ENCODE assay signal across 14 cellular contexts in the genomic region with DNA sequence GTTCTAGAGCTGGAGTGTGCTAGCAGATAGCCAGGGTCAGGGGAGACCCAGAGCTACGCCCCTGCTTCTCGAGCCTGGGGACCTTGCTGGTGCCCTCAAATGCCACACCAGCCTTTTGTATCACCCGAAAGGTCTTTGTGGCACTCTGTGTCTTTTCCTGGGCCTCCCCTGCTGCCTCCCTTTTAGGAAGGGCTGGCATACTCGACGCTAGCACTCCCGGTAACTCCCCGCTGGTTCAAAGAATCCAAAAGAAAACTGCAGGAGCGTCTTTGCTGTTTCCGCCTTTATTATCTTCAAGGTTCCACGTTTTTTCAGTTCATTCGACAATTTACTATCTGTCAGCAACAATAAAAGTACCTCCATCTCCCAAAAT. TPM values are rescaled to one million over a fixed set of nuclear protein-coding genes. Genes with fewer than 3 reads are reported as not detected.
DNase-seq lines count a peak whose midpoint lies in the region; TF ChIP-seq lines count a peak whose summit lies in the region.
"Had no signal": no experiment of that assay in that cellular context is flagged by ENCODE, and none has a peak within 500 bp of the region (broad histone marks: within the 10 kb centered on the region; RNA-seq: fewer than 3 reads in every experiment).

No MANE protein-coding gene starts in this region.

- H3K27ac Mint-ChIP-seq in brain, result peak overlapping the region; percentile 25 to 94 (median 84)
- H3K27ac Mint-ChIP-seq: activated CD8-positive, alpha-beta T cell treated with anti-CD3 and anti-CD28 coated beads, Interleukin-2, amount 10 ng/mL, durations not matched to agents 7 days and 5 days; activated naive CD8-positive, alpha-beta T cell; CD8-positive, alpha-beta T cell had no signal

- no peak for TF ChIP-seq CTCF in brain (conservative IDR thresholded peaks at IDR 0.05)

- H4K20me1 ChIP-seq in GM23248 (ENCODE audit: insufficient read depth), result peaks cover 29% of the 10 kb centered on the region; the same call in 1 of the 2 replicates

- no peaks in the 10 kb centered on the region; the same call in 1 of the 2 replicates for H3F3A ChIP-seq in GM23248 (ENCODE audit: insufficient read depth)

- H3K79me2 ChIP-seq in GM23248 (ENCODE audit: insufficient read depth), result peaks cover 100% of the 10 kb centered on the region

- H3K36me3 Mint-ChIP-seq in brain, result peaks cover 57% of the 10 kb centered on the region
- H3K36me3 Mint-ChIP-seq: activated naive CD8-positive, alpha-beta T cell; CD8-positive, alpha-beta T cell had no signal

- WGBS in GM23248 (ENCODE audit: low coverage in 1 of 2, low lambda C conversion rate in 2 of 2, missing lambda C conversion rate in 2 of 2), 2 experiments, result 67 to 68% methylated on average over 11 of the region's 11 CpGs

- H3K27ac ChIP-seq in GM23248 (peak overlapping the region; percentile 60), layer of hippocampus (ENCODE audit: low read depth, low read length) (peak overlapping the region; percentile 80)
- H3K27ac ChIP-seq: HL-60 had no signal

- peaks cover 11% of the 10 kb centered on the region; the same call in 1 of the 2 replicates for H3K4me1 ChIP-seq in GM23248 (ENCODE audit: insufficient read depth)
- peaks cover 36% of the 10 kb centered on the region for H3K4me1 ChIP-seq in skeletal muscle satellite cell (ENCODE audit: control insufficient read depth, insufficient read depth, low read length)
- H3K4me1 ChIP-seq in HAP-1, result no peaks in the 10 kb centered on the region

- peaks cover 2% of the 10 kb centered on the region for H3K27me3 Mint-ChIP-seq in brain

- no peak overlapping the region for H2AFZ ChIP-seq in GM23248

- H3K36me3 ChIP-seq in GM23248 (ENCODE audit: low read depth) (0 out of 2 replicates have a peak, but pooled peaks cover 3% of the 10 kb centered on the region), skeletal muscle satellite cell (ENCODE audit: insufficient read depth, low read length) (peaks cover 18% of the 10 kb centered on the region), HAP-1 (replicated peaks) (peaks cover 16% of the 10 kb centered on the region)

- H3K4me2 ChIP-seq in GM23248 (ENCODE audit: unreplicated experiment), result peak overlapping the region; percentile 33
- peak overlapping the region; percentile 92 for H3K4me2 ChIP-seq in skeletal muscle satellite cell (ENCODE audit: low read length)

- no peak for DNase-seq in GM23248
- no peak for DNase-seq in DMS153 (lab: John Stamatoyannopoulos, UW)
- no peak for DNase-seq in NCI-H82 treated with DMSO at 0.1 percent for 48 hours (lab: John Stamatoyannopoulos, UW; ENCODE audit: unreplicated experiment)
- no peak for DNase-seq in HEK293T (ENCODE audit: extremely low spot score)
- DNase-seq in HAP-1 (ENCODE audit: low spot score in 2 of 2), result no peak
- DNase-seq: activated CD8-positive, alpha-beta T cell treated with anti-CD3 and anti-CD28 coated beads, Interleukin-2, amount 10 ng/mL, durations not matched to agents 7 days and 5 days; CD8-positive, alpha-beta T cell; NCI-H1092; stimulated activated CD8-positive, alpha-beta memory T cell treated with anti-CD3 and anti-CD28 coated beads, Interleukin-4, amount 100 ng/mL, for 48 hours had no signal

- H3K4me3 Mint-ChIP-seq in brain, result peak overlapping the region in 1 of 5 experiments; percentile 73
- H3K4me3 Mint-ChIP-seq: activated CD8-positive, alpha-beta T cell treated with anti-CD3 and anti-CD28 coated beads, Interleukin-2, amount 10 ng/mL, durations not matched to agents 7 days and 5 days; activated naive CD8-positive, alpha-beta T cell; CD8-positive, alpha-beta T cell had no signal

- no peaks in the 10 kb centered on the region for H3K27me3 ChIP-seq in GM23248 (replicated peaks; ENCODE audit: insufficient read depth)
- H3K27me3 ChIP-seq in layer of hippocampus (ENCODE audit: control insufficient read depth, insufficient read depth, low read length), result no peaks in the 10 kb centered on the region
- H3K27me3 ChIP-seq in skeletal muscle satellite cell (ENCODE audit: control insufficient read depth, insufficient read depth, low read length), result no peaks in the 10 kb centered on the region
- no peaks in the 10 kb centered on the region; the same call in 1 of the 2 replicates for H3K27me3 ChIP-seq in HAP-1 (ENCODE audit: low read depth)

- H3K9me3 Mint-ChIP-seq in brain, result no peaks in the 10 kb centered on the region
- H3K9me3 Mint-ChIP-seq: CD8-positive, alpha-beta T cell had no signal

- 0 out of 2 replicates have a peak overlapping the region, but pooled peaks have one; percentile 4 for H3K4me3 ChIP-seq in GM23248
- H3K4me3 ChIP-seq in skeletal muscle satellite cell (ENCODE audit: low read length), result peak overlapping the region; percentile 60
- no peak overlapping the region for H3K4me3 ChIP-seq in HAP-1

- H3K9me3 ChIP-seq in GM23248 (ENCODE audit: low read depth) (no peaks in the 10 kb centered on the region), skeletal muscle satellite cell (replicated peaks; ENCODE audit: low read length) (no peaks in the 10 kb centered on the region), HAP-1 (no peaks in the 10 kb centered on the region)

- peaks cover 96% of the 10 kb centered on the region for H3K4me1 Mint-ChIP-seq in brain

- CTCF ChIA-PET in HEK293T (lab: Yijun Ruan, JAX), result no interaction called here

- in situ Hi-C loops in GM23248 (cut with MboI) (no loop called here), HAP-1 (cut with MboI; ENCODE audit: low sequenced_read_pairs) (no loop called here)

- H3K9ac ChIP-seq in GM23248 (peak overlapping the region; percentile 52; the same call in 1 of the 2 replicates), skeletal muscle satellite cell (ENCODE audit: low read depth, low read length) (peak overlapping the region; percentile 86)

- H3K9me2 ChIP-seq in GM23248 (ENCODE audit: insufficient read depth), result no peaks in the 10 kb centered on the region

- POLR2A ChIA-PET in HEK293T (lab: Yijun Ruan, JAX), result no interaction called here

TF ChIP-seq in HEK293T, 16 proteins besides CTCF, POLR2A, EP300 and RAD21:
- TF ChIP-seq FOXA1 (IDR thresholded peaks at IDR 0.05) (no peak), LEF1 (IDR thresholded peaks at IDR 0.05; ENCODE audit: borderline replicate concordance) (no peak), SP1 (IDR thresholded peaks at IDR 0.05) (no peak)

RNA-seq across cellular contexts. Expression of a gene that starts 36.3 kb away (rescaled TPM):
- 59.3 and 65.5 TPM in 2 replicates for total RNA-seq in GM23248 (2014; rRNA removed; shearing (Covaris generic))
- polyA plus RNA-seq in GM23248 (2016; fragmentation: Nextera tagmentation; extraction: Ambion mirVana), result 52.0 and 54.5 TPM in 2 replicates
- polyA plus RNA-seq in brain (ENCODE audit: insufficient read depth, low read depth, low replicate concordance), result 37.8 TPM
- total RNA-seq in skeletal muscle satellite cell (2012; rRNA removed), result 60.9 and 63.6 TPM in 2 replicates
